ENCODE assay signal across 1 cellular context in genomic region chr2:63047534-63048281, GRCh38.
TF ChIP-seq lines count a peak whose summit lies in the region.

No MANE protein-coding gene starts in this region.

TF ChIP-seq in SK-N-SH, 30 proteins besides CTCF, POLR2A, EP300 and RAD21 (continued from another document):
- TF ChIP-seq USF2 (IDR thresholded peaks at IDR 0.05; ENCODE audit: borderline replicate concordance, low read depth, low read length): no peak
- TF ChIP-seq TEAD4 (IDR thresholded peaks at IDR 0.05; ENCODE audit: borderline replicate concordance, insufficient read depth): no peak
- no peak for TF ChIP-seq NRF1 (IDR thresholded peaks at IDR 0.05; ENCODE audit: low read depth, low read length)
- TF ChIP-seq SIN3A (IDR thresholded peaks at IDR 0.05; ENCODE audit: borderline replicate concordance, low read depth, low read length): no peak
- no peak for TF ChIP-seq RXRA (IDR thresholded peaks at IDR 0.05; ENCODE audit: borderline replicate concordance, low read depth)
- no peak for TF ChIP-seq FOXM1 (IDR thresholded peaks at IDR 0.05; ENCODE audit: low read depth)
- no peak for TF ChIP-seq CHD2 (IDR thresholded peaks at IDR 0.05; ENCODE audit: low read length, partially characterized antibody)
- TF ChIP-seq USF1 (IDR thresholded peaks at IDR 0.05; ENCODE audit: borderline replicate concordance, low read depth): no peak
- TF ChIP-seq JUND (IDR thresholded peaks at IDR 0.05): no peak
- no peak for TF ChIP-seq FOSL2 (IDR thresholded peaks at IDR 0.05; ENCODE audit: borderline replicate concordance, low read depth)
- no peak for TF ChIP-seq POLR2AphosphoS5 (IDR thresholded peaks at IDR 0.05; ENCODE audit: low read depth, low read length)
TF ChIP-seq in SK-N-SH: peak in this region for 0.
